In the genomic region with DNA sequence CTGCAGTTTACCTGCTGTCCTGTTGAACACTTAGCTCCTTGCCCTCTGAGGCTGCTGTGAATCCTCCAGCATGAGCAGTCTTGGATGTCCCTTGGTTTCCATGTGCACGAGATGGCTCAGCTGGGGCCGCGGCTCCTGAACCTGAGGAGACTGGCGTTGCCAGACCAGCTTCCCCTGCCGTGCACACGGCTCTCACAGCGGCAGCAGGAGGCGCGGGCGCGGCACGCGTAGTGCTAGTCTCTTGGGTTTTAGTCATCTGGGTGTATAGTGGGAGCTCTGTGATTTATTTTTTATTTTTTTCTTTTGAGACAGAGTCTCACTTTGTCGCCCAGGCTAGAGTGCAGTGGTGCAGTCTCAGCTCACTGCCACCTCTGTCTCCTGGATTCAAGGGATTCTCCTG, we compare ENCODE assay signal across 20 cellular contexts. TPM values are rescaled to one million over a fixed set of nuclear protein-coding genes. Genes with fewer than 3 reads are reported as not detected.
DNase-seq lines count a peak whose midpoint lies in the region; TF ChIP-seq lines count a peak whose summit lies in the region.
"Had no signal": no experiment of that assay in that cellular context is flagged by ENCODE, and none has a peak within 500 bp of the region (broad histone marks: within the 10 kb centered on the region; RNA-seq: fewer than 3 reads in every experiment).

No MANE protein-coding gene starts in this region.

- no peak for DNase-seq in RWPE1 (ENCODE audit: low spot score)
- no peak for DNase-seq in nephron progenitor cell
- DNase-seq in neural progenitor cell (ENCODE audit: low spot score) = no peak
- no peak for DNase-seq in effector memory CD4-positive, alpha-beta T cell
- no peak for DNase-seq in OCI-M1 (lab: John Stamatoyannopoulos, UW)
- DNase-seq: CD4-positive, CD25-positive, alpha-beta regulatory T cell; CD8-positive, alpha-beta T cell; DMS 273 treated with DMSO at 0.1 percent for 48 hours; DMS53; DMS79 treated with DMSO at 0.1 percent for 48 hours; GF-D8; H9 had no signal

- CTCF ChIA-PET in RWPE1 (lab: Yijun Ruan, JAX) = no interaction called here

- peaks cover 49% of the 10 kb centered on the region for H3K4me1 ChIP-seq in BLaER1
- H3K4me1 ChIP-seq in neural progenitor cell = no peaks in the 10 kb centered on the region
- no peaks in the 10 kb centered on the region for H3K4me1 ChIP-seq in effector memory CD4-positive, alpha-beta T cell (ENCODE audit: control insufficient read depth, insufficient read depth, low read length, poor library complexity, severe bottlenecking)

- H3K79me2 ChIP-seq in neural progenitor cell (ENCODE audit: low read depth) = no peaks in the 10 kb centered on the region

- H3K36me3 Mint-ChIP-seq in nephron progenitor cell (ENCODE audit: low read depth) (peaks cover 37% of the 10 kb centered on the region), neural progenitor cell (peaks cover 22% of the 10 kb centered on the region)

- no peak overlapping the region; the same call in 1 of the 2 replicates for H3K4me2 ChIP-seq in BLaER1
- H3K4me2 ChIP-seq in neural progenitor cell = no peak overlapping the region
- H3K4me2 ChIP-seq: GM23338 had no signal

- peak overlapping the region; percentile 42 for H3K27ac Mint-ChIP-seq in nephron progenitor cell
- H3K27ac Mint-ChIP-seq in neural progenitor cell = no peak overlapping the region
- H3K27ac Mint-ChIP-seq: CD4-positive, CD25-positive, alpha-beta regulatory T cell; CD8-positive, alpha-beta T cell; H9 had no signal

- H3K9me3 Mint-ChIP-seq in nephron progenitor cell (no peaks in the 10 kb centered on the region), neural progenitor cell (no peaks in the 10 kb centered on the region)
- H3K9me3 Mint-ChIP-seq: CD8-positive, alpha-beta T cell; GM23338; H9 had no signal

- peak overlapping the region; percentile 29; the same call in 1 of the 2 replicates for H3K27ac ChIP-seq in BLaER1
- 0 out of 2 replicates have a peak overlapping the region, but pooled peaks have one; percentile 9 for H3K27ac ChIP-seq in RWPE1
- H3K27ac ChIP-seq in neural progenitor cell = no peak overlapping the region
- no peak overlapping the region for H3K27ac ChIP-seq in effector memory CD4-positive, alpha-beta T cell (ENCODE audit: insufficient read depth, low read length, poor library complexity, severe bottlenecking)
- H3K27ac ChIP-seq: C4-2B had no signal

- peaks cover 18% of the 10 kb centered on the region for H3K4me1 Mint-ChIP-seq in nephron progenitor cell
- H3K4me1 Mint-ChIP-seq in neural progenitor cell = no peaks in the 10 kb centered on the region

- no peak overlapping the region for H2AFZ ChIP-seq in neural progenitor cell (replicated peaks)
- H2AFZ ChIP-seq: GM23338 had no signal

- peaks cover 23% of the 10 kb centered on the region for H4K20me1 ChIP-seq in BLaER1
- peaks cover 4% of the 10 kb centered on the region for H4K20me1 ChIP-seq in neural progenitor cell (ENCODE audit: low read depth)

- no peaks in the 10 kb centered on the region for H3K27me3 Mint-ChIP-seq in nephron progenitor cell (ENCODE audit: low read depth, poor library complexity)
- H3K27me3 Mint-ChIP-seq in neural progenitor cell (ENCODE audit: insufficient read depth, low read depth) = peaks cover 5% of the 10 kb centered on the region
- H3K27me3 Mint-ChIP-seq: CD4-positive, CD25-positive, alpha-beta regulatory T cell had no signal

- no peak overlapping the region for H3K4me3 ChIP-seq in BLaER1
- H3K4me3 ChIP-seq in neural progenitor cell = no peak overlapping the region
- H3K4me3 ChIP-seq in effector memory CD4-positive, alpha-beta T cell (ENCODE audit: insufficient read depth, low read depth, low read length, poor library complexity, severe bottlenecking) = no peak overlapping the region
- H3K4me3 ChIP-seq: GM23338 had no signal

- TF ChIP-seq CTCF in RWPE1 (conservative IDR thresholded peaks at IDR 0.05; ENCODE audit: low read depth) (no peak), nephron progenitor cell (IDR thresholded peaks at IDR 0.05) (no peak), neural progenitor cell (IDR thresholded peaks at IDR 0.05) (no peak)

- H3F3A ChIP-seq in neural progenitor cell (ENCODE audit: low read depth) = no peaks in the 10 kb centered on the region

- H3K36me3 ChIP-seq in BLaER1 (peaks cover 81% of the 10 kb centered on the region), neural progenitor cell (no peaks in the 10 kb centered on the region)
- H3K36me3 ChIP-seq in effector memory CD4-positive, alpha-beta T cell (ENCODE audit: control insufficient read depth, insufficient read depth, low read length) = peaks cover 63% of the 10 kb centered on the region

- no peaks in the 10 kb centered on the region for H3K9me3 ChIP-seq in BLaER1
- no peaks in the 10 kb centered on the region for H3K9me3 ChIP-seq in neural progenitor cell (ENCODE audit: low read depth)
- no peaks in the 10 kb centered on the region for H3K9me3 ChIP-seq in effector memory CD4-positive, alpha-beta T cell (ENCODE audit: control insufficient read depth, low read length)

- POLR2A ChIA-PET in RWPE1 (lab: Yijun Ruan, JAX; ENCODE audit: low non-redundant PET) = no interaction called here

- H3K27me3 ChIP-seq in BLaER1 = no peaks in the 10 kb centered on the region
- no peaks in the 10 kb centered on the region for H3K27me3 ChIP-seq in neural progenitor cell
- no peaks in the 10 kb centered on the region for H3K27me3 ChIP-seq in effector memory CD4-positive, alpha-beta T cell (replicated peaks; ENCODE audit: control insufficient read depth, insufficient read depth, low read length, poor library complexity, severe bottlenecking)

- H3K9ac ChIP-seq in BLaER1 = no peak overlapping the region
- no peak overlapping the region for H3K9ac ChIP-seq in neural progenitor cell

- H3K4me3 Mint-ChIP-seq in nephron progenitor cell (no peak overlapping the region), neural progenitor cell (no peak overlapping the region)
- H3K4me3 Mint-ChIP-seq: CD4-positive, CD25-positive, alpha-beta regulatory T cell; CD8-positive, alpha-beta T cell; GM23338; H9 had no signal

RNA-seq across cellular contexts. Expression of a gene that starts 54.8 kb away (rescaled TPM):
- total RNA-seq in neural progenitor cell (ENCODE audit: low replicate concordance) = not detected in 2 replicates
- total RNA-seq: A172; A673; CD4-positive, CD25-positive, alpha-beta regulatory T cell; CD8-positive, alpha-beta T cell; Daoy; G401; GM23338; H4; H9 had no signal

RNA-seq across cellular contexts. Expression of a gene that starts 56.1 kb away (rescaled TPM):
- total RNA-seq in neural progenitor cell (ENCODE audit: low replicate concordance) = 50.4 and 67.5 TPM in 2 replicates

Comparison
In these comparisons a context has a peak if more than half of its experiments do, and no peak if none do; other contexts are left out.
1. H3K27ac ChIP-seq: peak in BLaER1 (single experiment) and RWPE1 (single experiment); none in neural progenitor cell (single experiment) and effector memory CD4-positive, alpha-beta T cell (single experiment).